Comparison of ENCODE assay signal across 1 cellular context in genomic region chr13:52447354-52447753, GRCh38.
A peak's percentile ranks its signal among the peaks of the same experiment; 100 is the strongest.
TF ChIP-seq lines count a peak whose summit lies in the region.

No MANE protein-coding gene starts in this region.

TF ChIP-seq in GM12878, 131 proteins besides CTCF, POLR2A, EP300 and RAD21:
- TF ChIP-seq ZSCAN29 (IDR thresholded peaks at IDR 0.05) (peak; percentile 78; the same call in 1 of the 2 replicates), MTA2 (IDR thresholded peaks at IDR 0.05; ENCODE audit: low read depth) (peak; percentile 54; the same call in 1 of the 2 replicates), DPF2 (IDR thresholded peaks at IDR 0.05) (no peak), ETV6 (conservative IDR thresholded peaks at IDR 0.05 in 1 of 2, IDR thresholded peaks at IDR 0.05 in 1 of 2; ENCODE audit: borderline replicate concordance in 1 of 2, low read depth in 1 of 2) (no peak), BHLHE40 (IDR thresholded peaks at IDR 0.05; ENCODE audit: borderline replicate concordance in 1 of 2, low read depth in 2 of 2, low read length in 1 of 2) (peak in 1 of 2 experiments; percentile 7; a peak in 1 of 4 replicates), ATF7 (IDR thresholded peaks at IDR 0.05; ENCODE audit: low read depth) (peak; percentile 20; the same call in 1 of the 2 replicates)
TF ChIP-seq in GM12878: peak in this region for 4.
